Comparison of ENCODE assay signal across 19 cellular contexts in genomic region chr4:139819082-139819481, GRCh38.
DNase-seq lines count a peak whose midpoint lies in the region; TF ChIP-seq lines count a peak whose summit lies in the region.
"Had no signal": no experiment of that assay in that cellular context is flagged by ENCODE, and none has a peak within 500 bp of the region (broad histone marks: within the 10 kb centered on the region; RNA-seq: fewer than 3 reads in every experiment).

No MANE protein-coding gene starts in this region.

- H3K4me1 Mint-ChIP-seq in neural progenitor cell: peaks cover 74% of the 10 kb centered on the region
- peaks cover 0 to 1% (median 0%) of the 10 kb centered on the region in 4 donors for H3K4me1 Mint-ChIP-seq in CD4-positive, alpha-beta memory T cell

- H3K4me2 ChIP-seq in neural progenitor cell (no peak overlapping the region), PC-9 (no peak overlapping the region)
- H3K4me2 ChIP-seq: GM23338 had no signal

- TF ChIP-seq CTCF in neural progenitor cell (IDR thresholded peaks at IDR 0.05) (no peak), PC-9 (conservative IDR thresholded peaks at IDR 0.05) (no peak)

- CTCF ChIA-PET in PC-9 (lab: Charles Lee): interaction anchor here (0.6 kb wide), 1 partner anchor 963 kb away, joined by 3 read pairs; no protein-coding TSS in a partner anchor
- CTCF ChIA-PET in CD4-positive, alpha-beta memory T cell (lab: Charles Lee; ENCODE audit: partially characterized antibody): no interaction called here

- peaks cover 3% of the 10 kb centered on the region for H3K27me3 Mint-ChIP-seq in neural progenitor cell (ENCODE audit: insufficient read depth, low read depth)
- peaks cover 0 to 1% of the 10 kb centered on the region in 2 donors for H3K27me3 Mint-ChIP-seq in CD4-positive, alpha-beta memory T cell

- no peaks in the 10 kb centered on the region for H3K27me3 ChIP-seq in neural progenitor cell
- H3K27me3 ChIP-seq in PC-9 (ENCODE audit: insufficient read depth, low read depth): no peaks in the 10 kb centered on the region
- no peaks in the 10 kb centered on the region for H3K27me3 ChIP-seq in CD4-positive, alpha-beta memory T cell (ENCODE audit: insufficient read depth, low read length)

- intact Hi-C loops in PC-9 (cut with micrococcal nuclease; ENCODE audit: unreplicated experiment): no loop called here
- intact Hi-C loops in CD4-positive, alpha-beta memory T cell (cut with micrococcal nuclease): no loop called here

- H3K4me1 ChIP-seq in neural progenitor cell (peaks cover 59% of the 10 kb centered on the region), PC-9 (replicated peaks; ENCODE audit: insufficient read depth) (no peaks in the 10 kb centered on the region)
- no peaks in the 10 kb centered on the region for H3K4me1 ChIP-seq in CD4-positive, alpha-beta memory T cell (ENCODE audit: insufficient read depth, low read length)
- H3K4me1 ChIP-seq: Caco-2 had no signal

- H3K9me2 ChIP-seq in PC-9 (ENCODE audit: insufficient read depth): no peaks in the 10 kb centered on the region

- H3K4me3 ChIP-seq in neural progenitor cell (no peak overlapping the region), PC-9 (no peak overlapping the region)
- no peak overlapping the region for H3K4me3 ChIP-seq in CD4-positive, alpha-beta memory T cell (ENCODE audit: low read length in 2 of 2)
- H3K4me3 ChIP-seq: GM12878, GM23338 had no signal

- DNase-seq in NCI-H510A treated with DMSO at 0.1 percent for 48 hours (lab: John Stamatoyannopoulos, UW) (peak; percentile 40), NCI-H510A (lab: John Stamatoyannopoulos, UW) (no peak), NCI-H187 treated with DMSO at 0.1 percent for 48 hours (lab: John Stamatoyannopoulos, UW) (peak; percentile 86), cerebellar cortex (ENCODE audit: low spot score) (peak; percentile 69), neural progenitor cell (ENCODE audit: low spot score) (no peak), kidney tubule cell (ENCODE audit: low spot score) (no peak), PC-9 (no peak)
- no peak for DNase-seq in CD4-positive, alpha-beta memory T cell
- DNase-seq: 8988T; Caco-2; CD4-positive, CD25-positive, alpha-beta regulatory T cell; HCEC 1CT; IMR-90; NCI-H1092; NCI-H1694 treated with DMSO at 0.1 percent for 48 hours; NCI-H2171 treated with DMSO at 0.1 percent for 48 hours; SW 1271 had no signal

- POLR2A ChIA-PET in PC-9 (lab: Charles Lee; ENCODE audit: unreplicated experiment): no interaction called here
- POLR2A ChIA-PET in CD4-positive, alpha-beta memory T cell (lab: Charles Lee; ENCODE audit: partially characterized antibody): no interaction called here

- H3K9me3 Mint-ChIP-seq in neural progenitor cell: peaks cover 11% of the 10 kb centered on the region
- peaks cover 0 to 2% (median 0%) of the 10 kb centered on the region in 8 donors for H3K9me3 Mint-ChIP-seq in CD4-positive, alpha-beta memory T cell

- H2AFZ ChIP-seq in neural progenitor cell (replicated peaks) (no peak overlapping the region), PC-9 (no peak overlapping the region)
- H2AFZ ChIP-seq: GM23338 had no signal

- H3F3A ChIP-seq in neural progenitor cell (ENCODE audit: low read depth): peaks cover 54% of the 10 kb centered on the region
- no peaks in the 10 kb centered on the region for H3F3A ChIP-seq in PC-9 (ENCODE audit: insufficient read depth, low read depth)

- H4K20me1 ChIP-seq in neural progenitor cell (ENCODE audit: low read depth) (no peaks in the 10 kb centered on the region), PC-9 (ENCODE audit: insufficient read depth) (no peaks in the 10 kb centered on the region)

- peaks cover 9% of the 10 kb centered on the region for H3K36me3 Mint-ChIP-seq in neural progenitor cell
- H3K36me3 Mint-ChIP-seq in CD4-positive, alpha-beta memory T cell: no peaks in the 10 kb centered on the region
- H3K36me3 Mint-ChIP-seq: CD4-positive, CD25-positive, alpha-beta regulatory T cell had no signal

- peak overlapping the region; percentile 52 for H3K27ac Mint-ChIP-seq in neural progenitor cell
- H3K27ac Mint-ChIP-seq in CD4-positive, alpha-beta memory T cell: no peak overlapping the region
- H3K27ac Mint-ChIP-seq: CD4-positive, CD25-positive, alpha-beta regulatory T cell; GM23338 had no signal

- H3K9me3 ChIP-seq in neural progenitor cell (ENCODE audit: low read depth): peaks cover 4% of the 10 kb centered on the region
- no peaks in the 10 kb centered on the region for H3K9me3 ChIP-seq in PC-9 (ENCODE audit: insufficient read depth, low read depth)
- no peaks in the 10 kb centered on the region for H3K9me3 ChIP-seq in CD4-positive, alpha-beta memory T cell (ENCODE audit: control insufficient read depth in 1 of 2, low read length in 2 of 2)
- H3K9me3 ChIP-seq: Caco-2 had no signal

- no peaks in the 10 kb centered on the region for H3K79me2 ChIP-seq in neural progenitor cell (ENCODE audit: low read depth)
- H3K79me2 ChIP-seq in PC-9 (ENCODE audit: low read depth): no peaks in the 10 kb centered on the region

- H3K36me3 ChIP-seq in neural progenitor cell: peaks cover 5% of the 10 kb centered on the region
- H3K36me3 ChIP-seq in PC-9 (ENCODE audit: low read depth): no peaks in the 10 kb centered on the region
- H3K36me3 ChIP-seq in CD4-positive, alpha-beta memory T cell (ENCODE audit: insufficient read depth, low read length): no peaks in the 10 kb centered on the region

- no peak overlapping the region for H3K4me3 Mint-ChIP-seq in neural progenitor cell
- H3K4me3 Mint-ChIP-seq in CD4-positive, alpha-beta memory T cell: no peak overlapping the region
- H3K4me3 Mint-ChIP-seq: CD4-positive, CD25-positive, alpha-beta regulatory T cell; GM23338 had no signal

- H3K9ac ChIP-seq in neural progenitor cell: no peak overlapping the region

- H3K27ac ChIP-seq in neural progenitor cell (no peak overlapping the region), PC-9 (no peak overlapping the region)
- no peak overlapping the region for H3K27ac ChIP-seq in CD4-positive, alpha-beta memory T cell (ENCODE audit: low read depth, low read length)

- no TSS peak for BruUV-seq in PC-9 (replicated peaks; lab: Mats Ljungman, UMichigan)

Comparison
In these comparisons a context has a peak if more than half of its experiments do, and no peak if none do; other contexts are left out.
1. DNase-seq: peak in NCI-H510A treated with DMSO at 0.1 percent for 48 hours (single experiment), NCI-H187 treated with DMSO at 0.1 percent for 48 hours (single experiment) and cerebellar cortex (single experiment); none in NCI-H510A (single experiment), neural progenitor cell (single experiment), kidney tubule cell (single experiment), PC-9 (0 of 2) and CD4-positive, alpha-beta memory T cell (0 of 5).